ENCODE assay signal across 19 cellular contexts in the genomic region with DNA sequence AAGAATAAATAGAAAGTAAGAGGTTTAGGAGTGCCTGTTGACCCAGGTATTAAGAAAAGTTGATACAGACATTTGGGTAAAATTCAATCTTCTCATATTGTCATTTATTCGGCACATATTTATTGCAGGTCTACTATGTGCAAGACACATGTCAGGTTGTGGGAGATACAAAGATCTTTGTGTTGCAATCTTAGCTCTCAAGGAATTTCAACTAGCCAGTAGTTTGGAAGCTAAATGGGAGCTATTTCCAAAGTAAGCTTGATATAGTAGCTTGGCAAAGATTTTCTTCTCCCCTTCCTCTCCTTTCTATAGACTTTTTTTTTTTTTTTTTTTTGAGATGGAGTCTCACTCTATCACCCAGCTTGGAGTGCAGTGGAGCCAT.
"Had no signal": no experiment of that assay in that cellular context is flagged by ENCODE, and none has a peak within 500 bp of the region (broad histone marks: within the 10 kb centered on the region; RNA-seq: fewer than 3 reads in every experiment).

No MANE protein-coding gene starts in this region.

- H3K36me3 ChIP-seq: adrenal gland, suprapubic skin, upper lobe of left lung, WERI-Rb-1 had no signal

- FAIRE-seq: endothelial cell of umbilical vein, keratinocyte had no signal

- H3K27ac ChIP-seq: adrenal gland, suprapubic skin, WERI-Rb-1 had no signal

- DNase-seq: activated CD4-positive, alpha-beta T cell treated with anti-CD3 and anti-CD28 coated beads for 1 hour; activated CD4-positive, alpha-beta T cell treated with anti-CD3 and anti-CD28 coated beads, Interleukin-2, amount 50 U/mL, for 4 hours; activated gamma-delta T cell; dermis blood vessel endothelial cell; effector memory CD4-positive, alpha-beta T cell; glutamatergic neuron; mammary epithelial cell; midbrain; nephron progenitor cell; occipital lobe; stimulated activated CD4-positive, alpha-beta T cell treated with anti-CD3 and anti-CD28 coated beads, Interleukin-2, amount 100 ng/mL, for 24 hours; stimulated activated naive CD4-positive, alpha-beta T cell treated with Interleukin-2 at 50 U/mL for 16 hours; SW 1271; WERI-Rb-1 had no signal

- H3K27me3 ChIP-seq: adrenal gland, suprapubic skin, upper lobe of left lung had no signal

- H3K9me3 ChIP-seq: adrenal gland, suprapubic skin, upper lobe of left lung had no signal

- H3K4me1 ChIP-seq: adrenal gland, suprapubic skin had no signal

- H3K4me3 ChIP-seq: adrenal gland, suprapubic skin, upper lobe of left lung had no signal
